Comparison of ENCODE assay signal across 19 cellular contexts in the genomic region with DNA sequence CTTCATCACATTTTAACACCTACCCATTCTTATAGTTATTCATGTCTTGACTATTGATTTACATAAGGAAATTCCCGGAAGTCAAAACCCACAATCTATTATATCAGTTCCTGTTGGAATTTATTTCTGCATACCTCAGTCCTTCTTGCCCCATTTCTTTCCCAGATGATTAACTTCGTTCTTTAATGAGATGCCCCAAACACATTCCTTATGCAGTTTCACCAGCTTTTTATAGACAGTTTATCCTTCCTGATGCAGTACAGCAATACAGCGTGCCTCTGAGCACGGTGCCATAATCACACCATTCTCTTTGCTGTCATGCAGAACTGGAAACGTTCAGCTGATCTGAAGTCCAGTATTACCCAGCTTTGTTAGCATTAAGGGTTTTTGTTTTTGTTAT.
"Had no signal": no experiment of that assay in that cellular context is flagged by ENCODE, and none has a peak within 500 bp of the region (broad histone marks: within the 10 kb centered on the region; RNA-seq: fewer than 3 reads in every experiment).

No MANE protein-coding gene starts in this region.

- H3K4me3 ChIP-seq: SJSA1 had no signal

- H3K9me3 ChIP-seq: SJSA1 had no signal

- H3K36me3 ChIP-seq: SJSA1 had no signal

- H3K4me2 ChIP-seq: KMS-11 had no signal

- H3K4me1 ChIP-seq: SJSA1 had no signal

- H3K27ac ChIP-seq: KMS-11, SJSA1 had no signal

- DNase-seq: activated CD4-positive, alpha-beta T cell treated with anti-CD3 and anti-CD28 coated beads for 48 hours; activated CD4-positive, alpha-beta T cell treated with anti-CD3 and anti-CD28 coated beads, Interleukin-2, amount 50 U/mL, for 4 hours; activated CD4-positive, CD25-positive, alpha-beta regulatory T cell treated with anti-CD3 and anti-CD28 coated beads, Interleukin-2, amount 50 U/mL, for 72 hours; activated CD8-positive, alpha-beta memory T cell treated with anti-CD3 and anti-CD28 coated beads, Interleukin-2, amount 50 U/mL, for 48 hours; activated CD8-positive, alpha-beta T cell treated with anti-CD3 and anti-CD28 coated beads, Interleukin-2, amount 10 ng/mL, durations not matched to agents 7 days and 5 days; activated effector memory CD4-positive, alpha-beta T cell treated with Interleukin-2 at 50 U/mL for 16 hours; activated naive CD4-positive, alpha-beta T cell; activated T-cell treated with anti-CD3 and anti-CD28 coated beads, Interleukin-2, amount 50 U/mL, for 1 hour; aorta; NCI-H1092 treated with DMSO at 0.1 percent for 48 hours; NCI-H1417 treated with DMSO at 0.1 percent for 48 hours; NCI-H1694 treated with DMSO at 0.1 percent for 48 hours; NCI-H2029 treated with DMSO at 0.1 percent for 48 hours; NCI-H510A treated with DMSO at 0.1 percent for 48 hours; NCI-H69; PC-3; SHP77 had no signal

- H3K27me3 ChIP-seq: SJSA1 had no signal
